Comparison of ENCODE assay signal across 9 cellular contexts in genomic region chr2:177261115-177261779, GRCh38. TPM values are rescaled to one million over a fixed set of nuclear protein-coding genes. Genes with fewer than 3 reads are reported as not detected.
DNase-seq lines count a peak whose midpoint lies in the region; ATAC-seq and TF ChIP-seq lines count a peak whose summit lies in the region.
"Had no signal": no experiment of that assay in that cellular context is flagged by ENCODE, and none has a peak within 500 bp of the region (broad histone marks: within the 10 kb centered on the region; RNA-seq: fewer than 3 reads in every experiment).

No MANE protein-coding gene starts in this region.

- no peak for TF ChIP-seq CTCF in epithelial cell of esophagus (IDR thresholded peaks at IDR 0.05; ENCODE audit: insufficient read depth, low read depth, low read length, missing control alignments)

- H3K9me3 Mint-ChIP-seq in CD8-positive, alpha-beta memory T cell: peaks cover 0 to 1% (median 0%) of the 10 kb centered on the region in 5 donors

- H3K4me3 ChIP-seq in CD8-positive, alpha-beta memory T cell (ENCODE audit: low read length): peak overlapping the region; percentile 85
- H3K4me3 ChIP-seq in epithelial cell of esophagus (ENCODE audit: low read length): peak overlapping the region; percentile 86

- peaks cover 67 to 77% (median 73%) of the 10 kb centered on the region in 3 donors for H3K4me1 Mint-ChIP-seq in CD8-positive, alpha-beta memory T cell

- H3K27me3 ChIP-seq in CD8-positive, alpha-beta memory T cell (ENCODE audit: insufficient read depth, low read length, poor library complexity, severe bottlenecking): no peaks in the 10 kb centered on the region

- H3K27ac ChIP-seq in CD8-positive, alpha-beta memory T cell (ENCODE audit: low read depth, low read length): no peak overlapping the region

- DNase-seq in CD8-positive, alpha-beta memory T cell: no peak
- DNase-seq in OCI-M1 (lab: John Stamatoyannopoulos, UW) (peak; percentile 35), epithelial cell of esophagus (ENCODE audit: low read depth) (no peak), pons (ENCODE audit: low spot score) (peak; percentile 62), SHP77 treated with DMSO at 0.1 percent for 48 hours (lab: John Stamatoyannopoulos, UW) (no peak), RPMI8226 (no peak), activated gamma-delta T cell (lab: John Stamatoyannopoulos, UW) (no peak)
- DNase-seq: occipital lobe had no signal

- peaks cover 2 to 47% (median 6%) of the 10 kb centered on the region in 3 donors for H3K36me3 Mint-ChIP-seq in CD8-positive, alpha-beta memory T cell

- H3K4me3 Mint-ChIP-seq in CD8-positive, alpha-beta memory T cell: peak overlapping the region; percentile 86 to 99 (median 95)

- no peak for ATAC-seq in HG02623 (IDR thresholded peaks at IDR 0.05; ENCODE audit: unreplicated experiment)

- peak overlapping the region in 7 of 8 donors; percentile 29 to 96 (median 68) for H3K27ac Mint-ChIP-seq in CD8-positive, alpha-beta memory T cell

- H3K36me3 ChIP-seq in CD8-positive, alpha-beta memory T cell (ENCODE audit: insufficient read depth, low read length): no peaks in the 10 kb centered on the region

- POLR2A ChIA-PET in CD8-positive, alpha-beta memory T cell (lab: Charles Lee): interaction anchor here (5.2 kb wide), 1 partner anchor 48 kb away, joined by 145 read pairs; the partner anchor contains the start of gene HNRNPA3

- H3K4me1 ChIP-seq in CD8-positive, alpha-beta memory T cell (ENCODE audit: insufficient read depth, low read length): peaks cover 60% of the 10 kb centered on the region

- peaks cover 0 to 1% of the 10 kb centered on the region in 2 donors for H3K27me3 Mint-ChIP-seq in CD8-positive, alpha-beta memory T cell

- no peaks in the 10 kb centered on the region for H3K9me3 ChIP-seq in CD8-positive, alpha-beta memory T cell (ENCODE audit: low read length)

- CTCF ChIA-PET in CD8-positive, alpha-beta memory T cell (lab: Charles Lee): interaction anchor here (1.1 to 1.2 kb wide), 3 partner anchors 11 to 113 kb away, joined by 3 read pairs; no protein-coding TSS in a partner anchor

RNA-seq across cellular contexts. Expression of gene NFE2L2, which starts 3.3 kb away (rescaled TPM):
- total RNA-seq in CD8-positive, alpha-beta memory T cell: 10 to 100 TPM; 58.0 to 63.0 TPM
- 47.7 TPM for polyA plus RNA-seq in CD8-positive, alpha-beta memory T cell

RNA-seq across cellular contexts. Expression of gene HNRNPA3, which starts 48.7 kb away (rescaled TPM):
- 100 to 1,000 TPM; 203 to 216 TPM for total RNA-seq in CD8-positive, alpha-beta memory T cell
- polyA plus RNA-seq in CD8-positive, alpha-beta memory T cell: 58.3 TPM

Comparison
In these comparisons a context has a peak if more than half of its experiments do, and no peak if none do; other contexts are left out.
1. DNase-seq: peak in OCI-M1 (single experiment) and pons (single experiment); none in CD8-positive, alpha-beta memory T cell (0 of 5), epithelial cell of esophagus (single experiment), SHP77 treated with DMSO at 0.1 percent for 48 hours (single experiment), RPMI8226 (single experiment) and activated gamma-delta T cell (single experiment).